In the genomic region with DNA sequence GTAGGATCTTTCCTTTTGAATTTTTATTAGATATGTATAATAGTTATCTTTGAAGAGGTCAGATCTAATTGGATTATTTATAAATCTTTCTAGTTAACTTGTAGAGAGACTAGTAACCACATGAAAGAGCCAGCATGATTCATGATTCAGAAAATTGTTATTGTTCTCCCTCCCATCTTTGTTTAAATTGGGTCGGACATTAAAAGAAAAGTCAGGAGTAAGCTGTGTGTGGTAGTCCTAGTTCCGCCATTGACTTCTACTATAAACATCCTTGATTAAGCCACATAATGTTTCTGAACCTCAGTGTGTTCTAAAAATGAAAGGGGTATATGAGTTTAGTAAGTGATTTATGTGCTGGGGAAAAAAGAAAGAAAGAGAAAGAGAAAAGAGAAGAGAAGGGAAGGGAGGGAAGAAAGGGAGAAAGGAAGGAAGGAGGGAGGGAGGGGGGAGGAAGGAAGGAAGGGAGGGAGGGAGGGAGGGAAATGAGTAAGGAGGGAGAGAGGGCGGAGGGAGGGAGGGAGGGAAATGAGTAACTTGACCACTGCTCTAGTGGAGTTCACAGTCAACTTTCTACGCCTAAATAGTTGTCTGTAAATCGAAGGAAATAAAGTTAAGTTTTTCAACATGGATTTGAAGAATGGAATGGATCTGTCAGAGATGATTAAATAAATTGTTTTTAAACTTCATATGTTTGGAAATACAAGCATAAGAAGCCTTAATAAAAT, we compare ENCODE assay signal across 1 cellular context.
A peak's percentile ranks its signal among the peaks of the same experiment; 100 is the strongest.
TF ChIP-seq lines count a peak whose summit lies in the region.

No MANE protein-coding gene starts in this region.

TF ChIP-seq in HEK293, 187 proteins besides CTCF, POLR2A, EP300 and RAD21 (continued from another document):
- TF ChIP-seq ZNF561 (tag by site-specific recombination; IDR thresholded peaks at IDR 0.05; ENCODE audit: borderline replicate concordance) (no peak), PRDM1 (tag by site-specific recombination; IDR thresholded peaks at IDR 0.05) (peak; percentile 29; the same call in 1 of the 2 replicates)
- TF ChIP-seq, protein P1, sequence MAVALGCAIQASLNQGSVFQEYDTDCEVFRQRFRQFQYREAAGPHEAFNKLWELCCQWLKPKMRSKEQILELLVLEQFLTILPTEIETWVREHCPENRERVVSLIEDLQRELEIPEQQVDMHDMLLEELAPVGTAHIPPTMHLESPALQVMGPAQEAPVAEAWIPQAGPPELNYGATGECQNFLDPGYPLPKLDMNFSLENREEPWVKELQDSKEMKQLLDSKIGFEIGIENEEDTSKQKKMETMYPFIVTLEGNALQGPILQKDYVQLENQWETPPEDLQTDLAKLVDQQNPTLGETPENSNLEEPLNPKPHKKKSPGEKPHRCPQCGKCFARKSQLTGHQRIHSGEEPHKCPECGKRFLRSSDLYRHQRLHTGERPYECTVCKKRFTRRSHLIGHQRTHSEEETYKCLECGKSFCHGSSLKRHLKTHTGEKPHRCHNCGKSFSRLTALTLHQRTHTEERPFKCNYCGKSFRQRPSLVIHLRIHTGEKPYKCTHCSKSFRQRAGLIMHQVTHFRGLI (tag by site-specific recombination; IDR thresholded peaks at IDR 0.05), result no peak
TF ChIP-seq in HEK293: peak in this region for 1.
